7 cellular contexts compared by ENCODE assay signal in the genomic region with DNA sequence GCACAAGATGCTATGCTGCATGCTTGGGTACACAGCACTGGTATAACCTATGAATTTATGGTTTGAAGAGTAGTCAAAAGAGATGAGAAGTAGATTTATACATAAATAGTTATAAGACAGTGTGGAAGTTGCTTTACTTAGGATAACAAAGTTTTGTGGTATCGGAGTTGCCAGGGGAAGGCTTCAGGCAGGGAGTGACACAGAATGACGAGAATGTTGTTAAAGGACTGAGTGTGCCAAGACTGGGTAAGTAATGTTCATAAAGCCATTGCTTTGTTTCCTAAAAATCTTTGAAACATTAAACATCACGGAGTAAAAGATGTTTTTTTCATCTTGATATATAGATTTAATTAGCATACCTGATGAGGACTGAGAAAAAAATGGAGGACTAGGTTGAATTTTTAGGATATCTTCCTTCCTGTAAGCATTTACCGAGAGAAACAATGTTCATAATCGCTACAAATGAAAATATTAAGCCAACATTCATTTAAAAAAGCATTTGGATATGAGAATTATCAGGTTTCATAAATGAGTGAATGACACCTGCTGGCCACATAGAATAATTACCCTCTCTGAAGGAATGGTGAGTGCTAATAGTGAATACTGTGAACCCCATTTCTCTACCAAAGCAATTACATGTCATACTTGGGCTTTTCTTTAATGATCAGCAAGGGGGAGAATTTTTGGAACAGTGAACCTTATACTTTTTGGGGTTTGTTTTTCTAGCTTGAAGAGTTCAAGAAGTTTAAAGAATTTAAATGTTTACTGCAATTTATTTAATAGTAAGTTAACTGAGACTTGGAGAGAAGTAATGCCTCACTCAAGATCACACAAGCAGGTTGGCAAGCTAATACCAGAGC. TPM values are rescaled to one million over a fixed set of nuclear protein-coding genes. Genes with fewer than 3 reads are reported as not detected.
DNase-seq lines count a peak whose midpoint lies in the region; ATAC-seq, FAIRE-seq and TF ChIP-seq lines count a peak whose summit lies in the region.

No MANE protein-coding gene starts in this region.

- TF ChIP-seq CTCF in GM12872 (IDR thresholded peaks at IDR 0.05; ENCODE audit: insufficient read depth, low read depth, low read length) (peak; percentile 47; the same call in 2 of the 3 replicates), OCI-LY7 (conservative IDR thresholded peaks at IDR 0.05; ENCODE audit: low read length) (peak; percentile 83), epithelial cell of esophagus (IDR thresholded peaks at IDR 0.05; ENCODE audit: insufficient read depth, low read depth, low read length, missing control alignments) (peak; percentile 55), pancreas (IDR thresholded peaks at IDR 0.05) (peak in 3 of 4 donors; percentile 35 to 48 (median 36)), mucosa of descending colon (IDR thresholded peaks at IDR 0.05) (no peak)

- H3K9me3 ChIP-seq in OCI-LY7 (ENCODE audit: low read length), result no peaks in the 10 kb centered on the region
- H3K9me3 ChIP-seq in pancreas, result no peaks in the 10 kb centered on the region
- H3K9me3 ChIP-seq in mucosa of descending colon, result no peaks in the 10 kb centered on the region

- no peak overlapping the region for H3K4me3 ChIP-seq in OCI-LY7 (ENCODE audit: low read depth, low read length, poor library complexity, severe bottlenecking)
- H3K4me3 ChIP-seq in epithelial cell of esophagus (ENCODE audit: low read length), result no peak overlapping the region
- no peak overlapping the region for H3K4me3 ChIP-seq in pancreas
- no peak overlapping the region for H3K4me3 ChIP-seq in mucosa of descending colon

- no peaks in the 10 kb centered on the region for H3K4me1 ChIP-seq in OCI-LY7 (ENCODE audit: insufficient read depth, low read length, poor library complexity, severe bottlenecking)
- no peaks in the 10 kb centered on the region for H3K4me1 ChIP-seq in pancreas
- H3K4me1 ChIP-seq in mucosa of descending colon (ENCODE audit: low read depth), result no peaks in the 10 kb centered on the region

- DNase-seq in OCI-LY7 (ENCODE audit: low spot score) (peak; percentile 42), epithelial cell of esophagus (ENCODE audit: low read depth) (peak; percentile 48), pancreas (no peak), mucosa of descending colon (no peak)

- H3K27me3 ChIP-seq in pancreas, result no peaks in the 10 kb centered on the region

- H3K36me3 ChIP-seq in OCI-LY7 (ENCODE audit: insufficient read depth, low read length) (no peaks in the 10 kb centered on the region), pancreas (no peaks in the 10 kb centered on the region), mucosa of descending colon (ENCODE audit: low read depth) (no peaks in the 10 kb centered on the region)

- no peaks in the 10 kb centered on the region for H3K9me2 ChIP-seq in OCI-LY7 (ENCODE audit: insufficient read depth, low read length)

- WGBS in pancreas, 2 donors, result 15 to 23% methylated on average over 5 of the region's 5 CpGs

- peak; percentile 32 for FAIRE-seq in pancreas (lab: Jason Lieb, UNC)

- H3K27ac ChIP-seq in OCI-LY7 (ENCODE audit: low read depth, low read length, poor library complexity, severe bottlenecking), result no peak overlapping the region
- H3K27ac ChIP-seq in pancreas, result no peak overlapping the region

- H3K79me2 ChIP-seq in OCI-LY7 (ENCODE audit: insufficient read depth, low read depth, low read length), result no peaks in the 10 kb centered on the region

- H2AFZ ChIP-seq in OCI-LY7 (ENCODE audit: low read length), result no peak overlapping the region

- H4K20me1 ChIP-seq in OCI-LY7 (ENCODE audit: insufficient read depth, low read length), result no peaks in the 10 kb centered on the region

- no TSS peak for BruUV-seq in OCI-LY7 (replicated peaks; lab: Mats Ljungman, UMichigan)

- H3K4me2 ChIP-seq in OCI-LY7 (ENCODE audit: low read length), result no peak overlapping the region

- CTCF ChIA-PET in OCI-LY7 (lab: Charles Lee; ENCODE audit: unreplicated experiment), result no interaction called here

- ATAC-seq in HG02840 (IDR thresholded peaks at IDR 0.05; ENCODE audit: low FRiP score, unreplicated experiment) (peak; percentile 65), pancreas (peak in 3 of 4 donors; percentile 77 to 80 (median 79)), mucosa of descending colon (no peak), GM19463 (IDR thresholded peaks at IDR 0.05; ENCODE audit: unreplicated experiment) (no peak)

- intact Hi-C loops in OCI-LY7 (cut with micrococcal nuclease; ENCODE audit: unreplicated experiment), result loop anchor here (2.0 to 10.0 kb wide), 2 partner anchors 341 to 1057 kb away; no protein-coding TSS in a partner anchor
- intact Hi-C loops in pancreas (cut with DNase I), result loop anchor here in 2 of 3 donors (5.0 to 10.0 kb wide), 3 partner anchors 261 to 1061 kb away; no protein-coding TSS in a partner anchor
- intact Hi-C loops in mucosa of descending colon (cut with DNase I, micrococcal nuclease), result loop anchor here (5.0 to 10.0 kb wide), 3 partner anchors 259 to 409 kb away; no protein-coding TSS in a partner anchor

- POLR2A ChIA-PET in OCI-LY7 (lab: Charles Lee), result no interaction called here

RNA-seq across cellular contexts. Expression of a gene that starts 28.4 kb away (rescaled TPM):
- 3.2 and 7.0 TPM in 2 replicates for total RNA-seq in OCI-LY7 (2014; rRNA removed; shearing (Covaris generic))
- total RNA-seq in OCI-LY7 (2022) (8.7 and 9.8 TPM in 2 replicates), pancreas (1 to 10 TPM; 3.6 to 6.9 (median 5.8) TPM), mucosa of descending colon (10 to 100 TPM in 1 of 3 donors, 1 to 10 TPM in 2; 4.7 to 13.4 (median 4.8) TPM)
- 1 to 10 TPM; 6.5 to 8.8 TPM for polyA plus RNA-seq in pancreas

RNA-seq across cellular contexts. Expression of a gene that starts 29.6 kb away (rescaled TPM):
- 5.5 and 8.6 TPM in 2 replicates for total RNA-seq in OCI-LY7 (2014; rRNA removed; shearing (Covaris generic))
- total RNA-seq in OCI-LY7 (2022) (13.8 and 15.3 TPM in 2 replicates), pancreas (10 to 100 TPM; 10.4 to 21.4 (median 14.4) TPM), mucosa of descending colon (10 to 100 TPM; 27.3 to 37.0 (median 35.7) TPM)
- 1 to 10 TPM; 2.5 to 4.9 TPM for polyA plus RNA-seq in pancreas

Comparison
In these comparisons a context has a peak if more than half of its experiments do, and no peak if none do; other contexts are left out.
1. ATAC-seq: peak in HG02840 (single experiment) and pancreas (3 of 4); none in mucosa of descending colon (single experiment) and GM19463 (single experiment).
2. DNase-seq: peak in OCI-LY7 (single experiment) and epithelial cell of esophagus (single experiment); none in pancreas (0 of 6) and mucosa of descending colon (0 of 3).